ENCODE assay signal across 10 cellular contexts in genomic region chr5:126002222-126002897, GRCh38.
DNase-seq lines count a peak whose midpoint lies in the region; ATAC-seq and TF ChIP-seq lines count a peak whose summit lies in the region.
"Had no signal": no experiment of that assay in that cellular context is flagged by ENCODE, and none has a peak within 500 bp of the region (broad histone marks: within the 10 kb centered on the region; RNA-seq: fewer than 3 reads in every experiment).

No MANE protein-coding gene starts in this region.

- no peaks in the 10 kb centered on the region for H3K9me3 ChIP-seq in parathyroid adenoma (ENCODE audit: control insufficient read depth, low read length)

- H3K79me2 ChIP-seq in parathyroid adenoma = no peaks in the 10 kb centered on the region

- ATAC-seq in HG02973 (IDR thresholded peaks at IDR 0.05; ENCODE audit: unreplicated experiment) (no peak), GM19463 (IDR thresholded peaks at IDR 0.05; ENCODE audit: unreplicated experiment) (no peak)

- peak overlapping the region in 1 of 2 donors; percentile 2 for H3K4me3 ChIP-seq in foreskin fibroblast (ENCODE audit: low read depth in 1 of 2, low read length in 2 of 2)
- no peak overlapping the region for H3K4me3 ChIP-seq in parathyroid adenoma (ENCODE audit: low read depth, low read length)

- no peaks in the 10 kb centered on the region for H3K27me3 ChIP-seq in parathyroid adenoma (ENCODE audit: control insufficient read depth, insufficient read depth, low read length)

- in situ Hi-C loops in Caki2 (cut with HindIII; ENCODE audit: low pct_unique_long_range_greater_than_20kb, low sequenced_read_pairs) = no loop called here

- H3K36me3 ChIP-seq in parathyroid adenoma (ENCODE audit: control insufficient read depth, insufficient read depth, low read length) = no peaks in the 10 kb centered on the region

- H3K4me2 ChIP-seq in parathyroid adenoma (ENCODE audit: low read length) = no peak overlapping the region

- DNase-seq in Caki2 (ENCODE audit: low read depth) (peak; percentile 43), RPMI7951 (ENCODE audit: low read depth) (peak; percentile 90), foreskin fibroblast (peak; percentile 88 to 96), RWPE1 (ENCODE audit: low spot score) (no peak)
- DNase-seq in activated CD4-positive, alpha-beta T cell treated with anti-CD3 and anti-CD28 coated beads, Interleukin-2, amount 50 U/mL, for 1 hour = no peak
- DNase-seq: activated naive CD8-positive, alpha-beta T cell treated with anti-CD3 and anti-CD28 coated beads, Interleukin-2, amount 10 ng/mL, durations not matched to agents 7 days and 5 days; stimulated activated CD4-positive, alpha-beta T cell treated with anti-CD3 and anti-CD28 coated beads, Interleukin-1b, Interleukin-23, amount 100 ng/mL, for 48 hours had no signal

- H3K4me1 ChIP-seq in parathyroid adenoma = no peaks in the 10 kb centered on the region

- H2AFZ ChIP-seq in parathyroid adenoma = peak overlapping the region; percentile 25

- CTCF ChIA-PET in RWPE1 (lab: Yijun Ruan, JAX) = no interaction called here

- POLR2A ChIA-PET in RWPE1 (lab: Yijun Ruan, JAX; ENCODE audit: low non-redundant PET) = no interaction called here

- H3K27ac ChIP-seq in parathyroid adenoma (no peak overlapping the region), RWPE1 (no peak overlapping the region)

- TF ChIP-seq CTCF in foreskin fibroblast (IDR thresholded peaks at IDR 0.05; ENCODE audit: low read depth, low read length) (no peak), parathyroid adenoma (IDR thresholded peaks at IDR 0.05) (no peak), RWPE1 (conservative IDR thresholded peaks at IDR 0.05; ENCODE audit: low read depth) (no peak)

- no peak overlapping the region for H3K9ac ChIP-seq in parathyroid adenoma

Comparison
In these comparisons a context has a peak if more than half of its experiments do, and no peak if none do; other contexts are left out.
1. DNase-seq: peak in Caki2 (single experiment), RPMI7951 (single experiment) and foreskin fibroblast (2 of 2); none in RWPE1 (single experiment) and activated CD4-positive, alpha-beta T cell treated with anti-CD3 and anti-CD28 coated beads, Interleukin-2, amount 50 U/mL, for 1 hour (single experiment).